In the genomic region with DNA sequence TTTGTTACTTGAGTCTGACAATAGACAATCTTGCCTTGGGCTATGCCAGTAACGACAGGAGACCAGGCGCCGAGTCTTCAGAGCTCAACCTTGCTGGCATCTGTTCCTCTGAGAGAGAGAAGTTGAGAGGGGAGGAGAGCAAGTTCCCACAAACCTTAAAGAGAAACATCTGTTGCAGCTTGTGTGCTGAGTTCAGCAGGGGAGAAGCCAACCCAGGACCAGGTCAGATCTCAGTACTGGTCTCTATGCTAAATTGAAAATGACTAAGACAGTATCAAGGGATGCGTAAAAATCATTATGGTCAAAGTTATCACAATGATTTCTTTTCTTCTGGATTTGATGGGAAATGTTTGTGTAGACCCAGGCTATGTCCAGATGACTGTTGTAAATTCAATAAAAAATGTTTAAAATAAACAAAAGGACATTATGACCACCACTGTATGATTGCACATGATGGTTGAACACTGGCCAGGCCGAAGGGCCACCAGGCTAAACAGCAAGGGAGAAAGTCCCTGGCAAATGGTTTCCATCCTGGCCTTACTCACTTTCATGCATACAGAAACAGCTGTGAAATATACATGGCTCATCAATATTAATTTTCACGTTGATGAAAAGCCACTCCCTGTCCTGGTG, we compare ENCODE assay signal across 21 cellular contexts.
DNase-seq lines count a peak whose midpoint lies in the region; ATAC-seq and TF ChIP-seq lines count a peak whose summit lies in the region.
"Had no signal": no experiment of that assay in that cellular context is flagged by ENCODE, and none has a peak within 500 bp of the region (broad histone marks: within the 10 kb centered on the region; RNA-seq: fewer than 3 reads in every experiment).

No MANE protein-coding gene starts in this region.

- H3K4me3 Mint-ChIP-seq in nephron progenitor cell: no peak overlapping the region
- H3K4me3 Mint-ChIP-seq: activated naive CD8-positive, alpha-beta T cell treated with anti-CD3 and anti-CD28 coated beads for 36 hours; activated T-helper 1 cell treated with anti-CD3 and anti-CD28 coated beads, Interleukin-12 subunit alpha, Interleukin-12 subunit beta, Interleukin-2, Interleukin-4 antibody, amounts not matched to agents 30 ng/mL and 10 ng/mL and 1 ng/mL, durations not matched to agents 14 hours and 24 hours and 36 hours; brain; neural progenitor cell had no signal

- no peaks in the 10 kb centered on the region for H3K36me3 ChIP-seq in DND-41 (ENCODE audit: insufficient read depth, low read length)
- H3K36me3 ChIP-seq: neural progenitor cell had no signal

- H4K20me1 ChIP-seq in DND-41 (ENCODE audit: insufficient read depth, low read length): no peaks in the 10 kb centered on the region

- TF ChIP-seq CTCF in DND-41 (IDR thresholded peaks at IDR 0.05; ENCODE audit: borderline replicate concordance, extremely low read depth, low read length, poor library complexity, severe bottlenecking) (no peak), choroid plexus epithelial cell (conservative IDR thresholded peaks at IDR 0.05; ENCODE audit: low read depth, low read length) (no peak), nephron progenitor cell (IDR thresholded peaks at IDR 0.05) (no peak)

- H3K4me3 ChIP-seq in DND-41 (ENCODE audit: low read depth in 1 of 2, low read length in 2 of 2) (no peak overlapping the region), choroid plexus epithelial cell (ENCODE audit: low read depth, low read length) (no peak overlapping the region)
- H3K4me3 ChIP-seq: hepatocyte, neural progenitor cell, psoas muscle, skin epidermis had no signal

- H3K27me3 Mint-ChIP-seq in nephron progenitor cell (ENCODE audit: low read depth, poor library complexity): peaks cover 5% of the 10 kb centered on the region
- H3K27me3 Mint-ChIP-seq: activated naive CD8-positive, alpha-beta T cell treated with anti-CD3 and anti-CD28 coated beads for 36 hours; brain had no signal

- no peaks in the 10 kb centered on the region for H3K36me3 Mint-ChIP-seq in nephron progenitor cell (ENCODE audit: low read depth)
- H3K36me3 Mint-ChIP-seq: activated naive CD8-positive, alpha-beta T cell treated with anti-CD3 and anti-CD28 coated beads for 36 hours; brain; neural progenitor cell had no signal

- ATAC-seq in DND-41 (ENCODE audit: insufficient read depth, low read depth) (peak; percentile 62), HG03045 (IDR thresholded peaks at IDR 0.05; ENCODE audit: unreplicated experiment) (no peak)
- ATAC-seq: psoas muscle had no signal

- no peak overlapping the region for H2AFZ ChIP-seq in DND-41 (ENCODE audit: low read depth, low read length)
- H2AFZ ChIP-seq: hepatocyte, neural progenitor cell had no signal

- H3K27me3 ChIP-seq in DND-41 (ENCODE audit: insufficient read depth, low read length, poor library complexity): no peaks in the 10 kb centered on the region
- H3K27me3 ChIP-seq: hepatocyte, neural progenitor cell had no signal

- no peak overlapping the region for H3K27ac ChIP-seq in DND-41 (ENCODE audit: low read length)
- H3K27ac ChIP-seq: hepatocyte, neural progenitor cell, psoas muscle, skin epidermis had no signal

- peak overlapping the region; percentile 58 for H3K27ac Mint-ChIP-seq in nephron progenitor cell
- H3K27ac Mint-ChIP-seq: activated naive CD8-positive, alpha-beta T cell treated with anti-CD3 and anti-CD28 coated beads for 36 hours; activated T-helper 1 cell treated with anti-CD3 and anti-CD28 coated beads, Interleukin-12 subunit alpha, Interleukin-12 subunit beta, Interleukin-2, Interleukin-4 antibody, amounts not matched to agents 30 ng/mL and 10 ng/mL and 1 ng/mL, durations not matched to agents 14 hours and 24 hours and 36 hours; brain; neural progenitor cell had no signal

- no peaks in the 10 kb centered on the region for H3K9me3 Mint-ChIP-seq in nephron progenitor cell
- H3K9me3 Mint-ChIP-seq: activated naive CD8-positive, alpha-beta T cell treated with anti-CD3 and anti-CD28 coated beads for 36 hours; activated T-helper 1 cell treated with anti-CD3 and anti-CD28 coated beads, Interleukin-12 subunit alpha, Interleukin-12 subunit beta, Interleukin-2, Interleukin-4 antibody, amounts not matched to agents 30 ng/mL and 10 ng/mL and 1 ng/mL, durations not matched to agents 14 hours and 24 hours and 36 hours; neural progenitor cell had no signal

- H3K79me2 ChIP-seq in DND-41 (ENCODE audit: insufficient read depth, low read length): no peaks in the 10 kb centered on the region
- H3K79me2 ChIP-seq: hepatocyte had no signal

- H3K4me2 ChIP-seq in DND-41 (ENCODE audit: insufficient read depth, low read length): no peak overlapping the region
- H3K4me2 ChIP-seq: hepatocyte, neural progenitor cell had no signal

- no peaks in the 10 kb centered on the region for H3K9me3 ChIP-seq in DND-41 (ENCODE audit: insufficient read depth, low read length, severe bottlenecking)
- H3K9me3 ChIP-seq: psoas muscle had no signal

- H3K4me1 ChIP-seq in DND-41 (ENCODE audit: insufficient read depth, low read length): no peaks in the 10 kb centered on the region
- H3K4me1 ChIP-seq: neural progenitor cell, psoas muscle had no signal

- no peak overlapping the region for H3K9ac ChIP-seq in DND-41 (ENCODE audit: low read depth, low read length)
- H3K9ac ChIP-seq: neural progenitor cell had no signal

- DNase-seq in DND-41 (no peak), M059J (ENCODE audit: low read depth) (peak; percentile 29), choroid plexus epithelial cell (ENCODE audit: low read depth) (peak; percentile 61), nephron progenitor cell (no peak), NAMALWA (ENCODE audit: low spot score) (no peak), middle frontal gyrus (ENCODE audit: extremely low spot score, low spot score) (no peak), NCI-H1436 treated with DMSO at 0.1 percent for 48 hours (lab: John Stamatoyannopoulos, UW) (no peak)
- DNase-seq: activated naive CD8-positive, alpha-beta T cell treated with anti-CD3 and anti-CD28 coated beads for 36 hours; AML-193; DMS79; foreskin melanocyte; NCI-H2029 treated with DMSO at 0.1 percent for 48 hours; psoas muscle; stimulated activated naive CD4-positive, alpha-beta T cell treated with Interleukin-2 at 50 U/mL for 16 hours; SW 1271 had no signal

- H3K4me1 Mint-ChIP-seq in nephron progenitor cell: peaks cover 4% of the 10 kb centered on the region
- H3K4me1 Mint-ChIP-seq: brain had no signal

Comparison
In these comparisons a context has a peak if more than half of its experiments do, and no peak if none do; other contexts are left out.
1. DNase-seq: peak in M059J (single experiment) and choroid plexus epithelial cell (single experiment); none in DND-41 (single experiment), nephron progenitor cell (single experiment), NAMALWA (single experiment), middle frontal gyrus (single experiment) and NCI-H1436 treated with DMSO at 0.1 percent for 48 hours (single experiment).